21 cellular contexts compared by ENCODE assay signal in the genomic region with DNA sequence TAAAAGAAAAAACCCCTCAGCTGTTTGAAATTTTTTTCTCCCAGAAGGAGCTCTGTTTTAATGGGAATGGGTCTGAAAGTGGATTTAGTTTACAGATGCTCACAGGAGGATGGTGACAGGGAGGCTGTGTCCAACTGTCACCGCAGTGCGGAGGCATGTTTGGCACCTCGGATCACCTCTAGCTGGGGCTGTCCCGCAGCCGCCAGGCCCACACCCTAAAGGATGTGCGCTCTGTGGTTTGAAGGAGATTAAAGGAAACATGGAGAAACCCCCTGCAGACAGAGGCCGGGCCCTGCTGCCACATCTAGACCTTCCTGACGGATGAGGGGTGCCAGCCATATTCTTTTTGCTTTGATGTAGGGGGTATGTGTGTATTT.
"Had no signal": no experiment of that assay in that cellular context is flagged by ENCODE, and none has a peak within 500 bp of the region (broad histone marks: within the 10 kb centered on the region; RNA-seq: fewer than 3 reads in every experiment).

No MANE protein-coding gene starts in this region.

- H3K4me3 Mint-ChIP-seq: activated naive CD8-positive, alpha-beta T cell treated with anti-CD3 and anti-CD28 coated beads for 36 hours; activated T-helper 17 cell treated with anti-CD3 and anti-CD28 coated beads, Interleukin-2, amount 50 U/mL, for 72 hours; effector memory CD8-positive, alpha-beta T cell; immature natural killer cell; naive B cell; stimulated activated naive CD8-positive, alpha-beta T cell treated with anti-CD3 and anti-CD28 coated beads, Interleukin-15, Interleukin-2, amounts not matched to agents 100 ng/mL and 50 ng/mL, for 24 hours; T-helper 2 cell treated with Interferon-gamma antibody and Interleukin-4, amounts not matched to agents 5 μg/mL and 100 μg/mL, for 36 hours had no signal

- H3K36me3 Mint-ChIP-seq: naive B cell had no signal

- H2AFZ ChIP-seq: hepatocyte had no signal

- H3K36me3 ChIP-seq: esophagus muscularis mucosa, left lung, right atrium auricular region, spleen, tibial artery had no signal

- H3K27ac ChIP-seq: esophagus muscularis mucosa, hepatocyte, left lung, psoas muscle, right atrium auricular region, spleen, tibial artery, VCaP had no signal

- H3K4me2 ChIP-seq: hepatocyte, SK-N-SH had no signal

- H3K4me3 ChIP-seq: esophagus muscularis mucosa, hepatocyte, left lung, lung, psoas muscle, right atrium auricular region, spleen, tibial artery had no signal

- H3K4me1 ChIP-seq: esophagus muscularis mucosa, left lung, psoas muscle, right atrium auricular region, tibial artery had no signal

- H3K9me3 ChIP-seq: esophagus muscularis mucosa, left lung, psoas muscle, SK-N-SH, tibial artery had no signal

- H3K27ac Mint-ChIP-seq: activated naive CD8-positive, alpha-beta T cell treated with anti-CD3 and anti-CD28 coated beads for 36 hours; activated T-helper 17 cell treated with anti-CD3 and anti-CD28 coated beads, Interleukin-2, amount 50 U/mL, for 72 hours; effector memory CD8-positive, alpha-beta T cell; immature natural killer cell; naive B cell; stimulated activated naive CD8-positive, alpha-beta T cell treated with anti-CD3 and anti-CD28 coated beads, Interleukin-15, Interleukin-2, amounts not matched to agents 100 ng/mL and 50 ng/mL, for 24 hours; T-helper 2 cell treated with Interferon-gamma antibody and Interleukin-4, amounts not matched to agents 5 μg/mL and 100 μg/mL, for 36 hours had no signal

- H3K9ac ChIP-seq: SK-N-SH had no signal

- DNase-seq: activated CD4-positive, alpha-beta T cell treated with anti-CD3 and anti-CD28 coated beads, Interleukin-2, amount 50 U/mL, for 4 hours; activated naive CD8-positive, alpha-beta T cell treated with anti-CD3 and anti-CD28 coated beads for 36 hours; central memory CD4-positive, alpha-beta T cell; effector memory CD8-positive, alpha-beta T cell; glutamatergic neuron; immature natural killer cell; left lung; naive B cell; SK-N-SH; stimulated activated CD4-positive, alpha-beta T cell treated with anti-CD3 and anti-CD28 coated beads, Interleukin-4, amount 100 ng/mL, for 4 hours had no signal

- H3K27me3 ChIP-seq: hepatocyte, right atrium auricular region had no signal

- ATAC-seq: activated T-helper 17 cell treated with anti-CD3 and anti-CD28 coated beads, Interleukin-2, amount 50 U/mL, for 72 hours; effector memory CD8-positive, alpha-beta T cell; left lung; psoas muscle had no signal
